Comparison of ENCODE assay signal across 8 cellular contexts in the genomic region with DNA sequence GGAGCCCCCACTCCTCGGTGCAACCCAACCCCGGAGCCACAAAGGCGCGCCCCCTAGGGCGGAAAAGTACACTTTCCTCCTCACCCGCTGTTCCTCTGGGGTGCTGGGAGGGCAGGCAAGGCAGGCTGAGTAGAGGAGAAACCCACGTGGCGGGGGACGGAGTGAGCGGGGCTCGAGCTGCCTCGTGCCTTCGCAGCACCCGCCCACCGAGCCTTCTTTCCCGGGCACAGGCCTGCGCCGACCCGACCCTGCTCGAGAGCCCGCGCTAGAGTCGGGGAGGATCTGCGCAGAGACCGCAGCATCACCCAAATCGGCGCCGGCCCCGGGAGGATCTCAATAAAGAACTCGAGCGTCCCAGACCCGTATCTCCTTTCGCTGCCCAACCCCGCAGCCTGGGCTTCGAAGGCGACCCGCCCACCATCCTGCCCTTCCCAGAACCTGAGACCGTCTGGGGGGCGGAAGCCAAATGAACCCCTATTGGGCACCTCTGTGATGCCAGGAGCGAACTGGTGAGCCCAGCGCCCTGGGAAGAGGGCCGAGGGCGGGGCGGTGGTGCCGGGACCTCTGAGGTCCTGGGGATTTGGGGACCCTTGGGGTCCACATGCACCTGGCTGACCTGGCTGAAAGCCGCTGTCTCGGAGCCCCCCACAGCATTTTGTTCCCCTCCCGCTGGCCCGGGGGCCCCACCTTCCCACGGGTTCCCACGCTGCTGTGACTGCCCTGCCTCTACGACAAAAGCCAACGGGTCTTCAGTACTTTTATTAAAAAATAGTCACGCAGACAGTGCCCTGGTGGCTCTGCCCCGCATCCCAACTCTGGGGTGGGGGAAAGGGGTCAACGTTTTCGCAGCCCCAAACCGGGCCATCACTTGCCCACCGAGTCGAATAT. TPM values are rescaled to one million over a fixed set of nuclear protein-coding genes. Genes with fewer than 3 reads are reported as not detected.
DNase-seq lines count a peak whose midpoint lies in the region; TF ChIP-seq lines count a peak whose summit lies in the region.
"Had no signal": no experiment of that assay in that cellular context is flagged by ENCODE, and none has a peak within 500 bp of the region (broad histone marks: within the 10 kb centered on the region; RNA-seq: fewer than 3 reads in every experiment).

No MANE protein-coding gene starts in this region.

- no peak for TF ChIP-seq CTCF in HEK293 (tag by site-specific recombination; IDR thresholded peaks at IDR 0.05)
- TF ChIP-seq CTCF in dorsolateral prefrontal cortex (IDR thresholded peaks at IDR 0.05 in 54 of 56, conservative IDR thresholded peaks at IDR 0.05 in 2 of 56; ENCODE audit: low read depth in 1 of 56, partially characterized antibody in 56 of 56), result no peak
- no peak for TF ChIP-seq CTCF in osteocyte (IDR thresholded peaks at IDR 0.05)
- no peak for TF ChIP-seq CTCF in prostate gland (IDR thresholded peaks at IDR 0.05)

- DNase-seq in activated CD4-positive, alpha-beta T cell treated with anti-CD3 and anti-CD28 coated beads, Interleukin-2, amount 50 U/mL, for 48 hours, result peak; percentile 38 to 49
- DNase-seq in germinal center (ENCODE audit: low spot score), result peak; percentile 37
- peak; percentile 33 for DNase-seq in stimulated activated CD4-positive, alpha-beta T cell treated with anti-CD3 and anti-CD28 coated beads, Interleukin-2, amount 100 ng/mL, for 4 hours (ENCODE audit: low read depth)
- no peak for DNase-seq in dorsolateral prefrontal cortex
- DNase-seq in osteocyte (ENCODE audit: extremely low spot score, unreplicated experiment), result no peak
- DNase-seq in prostate gland (ENCODE audit: low spot score), result no peak
- DNase-seq: central memory CD4-positive, alpha-beta T cell had no signal

- H3K4me3 ChIP-seq in HEK293 (ENCODE audit: low read depth, low read length), result no peak overlapping the region
- H3K4me3 ChIP-seq in dorsolateral prefrontal cortex, result peak overlapping the region in 11 of 59 donors; percentile 1 to 37 (median 11)
- H3K4me3 ChIP-seq in prostate gland, result no peak overlapping the region

- no peaks in the 10 kb centered on the region for H3K9me3 ChIP-seq in HEK293 (ENCODE audit: control insufficient read depth, insufficient read depth, low read depth, low read length)
- no peaks in the 10 kb centered on the region for H3K9me3 ChIP-seq in prostate gland

- no peak overlapping the region for H3K4me3 Mint-ChIP-seq in osteocyte (ENCODE audit: unreplicated experiment)

- no peak overlapping the region for H3K27ac Mint-ChIP-seq in osteocyte (ENCODE audit: unreplicated experiment)

- CTCF ChIA-PET in HEK293 (lab: Yijun Ruan, JAX), result no interaction called here

- H3K36me3 Mint-ChIP-seq in osteocyte (ENCODE audit: unreplicated experiment), result peaks cover 11% of the 10 kb centered on the region

- no peaks in the 10 kb centered on the region for H3K4me1 ChIP-seq in HEK293 (ENCODE audit: control insufficient read depth, insufficient read depth, low read length)
- peaks cover 10% of the 10 kb centered on the region for H3K4me1 ChIP-seq in prostate gland (replicated peaks)

- 6% methylated on average over 60 of the region's 60 CpGs for WGBS in prostate gland

- intact Hi-C loops in dorsolateral prefrontal cortex (cut with DNase I) (no loop called here), prostate gland (cut with DNase I) (no loop called here)

- peaks cover 0 to 24% of the 10 kb centered on the region in 2 experiments; a peak in 2 of 3 replicates for H3K36me3 ChIP-seq in HEK293 (ENCODE audit: control insufficient read depth in 2 of 2, insufficient read depth in 1 of 2, low read length in 2 of 2)
- peaks cover 0 to 6% of the 10 kb centered on the region in 2 donors for H3K36me3 ChIP-seq in prostate gland

- TF ChIP-seq POLR2A in prostate gland (IDR thresholded peaks at IDR 0.05), result no peak

- H3K27me3 ChIP-seq in dorsolateral prefrontal cortex (peaks cover 0 to 28% (median 3%) of the 10 kb centered on the region in 45 donors), prostate gland (replicated peaks; ENCODE audit: insufficient read depth) (peaks cover 3% of the 10 kb centered on the region)

- H3K27me3 Mint-ChIP-seq in osteocyte (ENCODE audit: unreplicated experiment), result peaks cover 6% of the 10 kb centered on the region

- H3K4me1 Mint-ChIP-seq in osteocyte (ENCODE audit: unreplicated experiment), result no peaks in the 10 kb centered on the region

- H3K9me3 Mint-ChIP-seq in osteocyte (ENCODE audit: unreplicated experiment), result no peaks in the 10 kb centered on the region

- POLR2A ChIA-PET in HEK293 (lab: Yijun Ruan, JAX), result no interaction called here

- no peak overlapping the region for H3K27ac ChIP-seq in HEK293 (ENCODE audit: extremely low read depth, low read depth, low read length)
- no peak overlapping the region for H3K27ac ChIP-seq in dorsolateral prefrontal cortex
- H3K27ac ChIP-seq in prostate gland, result no peak overlapping the region

TF ChIP-seq in HEK293, 187 proteins besides CTCF, POLR2A, EP300 and RAD21:
- TF ChIP-seq KLF10 (tag by site-specific recombination; IDR thresholded peaks at IDR 0.05), result no peak
- TF ChIP-seq ZBTB48 (tag by site-specific recombination; IDR thresholded peaks at IDR 0.05), result no peak
- no peak for TF ChIP-seq ZSCAN30 (tag by site-specific recombination; IDR thresholded peaks at IDR 0.05)
- TF ChIP-seq ZNF157 (tag by site-specific recombination; IDR thresholded peaks at IDR 0.05), result 0 out of 2 replicates have a peak, but pooled peaks have one; percentile 43

RNA-seq across cellular contexts. Expression of a gene that starts 1.3 kb away (rescaled TPM):
- total RNA-seq in dorsolateral prefrontal cortex, result 10 to 100 TPM in 45 of 120 experiments, 1 to 10 TPM in 75; 4.9 to 16.4 (median 9.2) TPM
- total RNA-seq in osteocyte, result 2.6 and 4.1 TPM in 2 replicates
- total RNA-seq in prostate gland, result 10 to 100 TPM in 1 of 2 donors, 1 to 10 TPM in 1; 4.2 to 11.2 TPM

RNA-seq across cellular contexts. Expression of a gene that starts 16.0 kb away (rescaled TPM):
- total RNA-seq in dorsolateral prefrontal cortex (100 to 1,000 TPM in 76 of 120 experiments, 10 to 100 TPM in 44; 78.1 to 133 (median 103) TPM), osteocyte (76.0 and 85.5 TPM in 2 replicates), prostate gland (10 to 100 TPM; 82.5 to 90.3 TPM)

RNA-seq across cellular contexts. Expression of a gene that starts 24.7 kb away (rescaled TPM):
- total RNA-seq in dorsolateral prefrontal cortex (10 to 100 TPM in 37 of 120 experiments, 1 to 10 TPM in 83; 2.6 to 27.6 (median 9.0) TPM), osteocyte (not detected in 2 replicates), prostate gland (10 to 100 TPM in 1 of 2 donors, 1 to 10 TPM in 1; 2.8 to 17.9 TPM)

RNA-seq across cellular contexts. Expression of a gene that starts 31.7 kb away (rescaled TPM):
- 10 to 100 TPM in 26 of 120 experiments, 1 to 10 TPM in 94; 2.2 to 19.1 (median 7.4) TPM for total RNA-seq in dorsolateral prefrontal cortex
- total RNA-seq in osteocyte, result not detected in 2 replicates
- 10 to 100 TPM in 1 of 2 donors, not detected in 1; 16.1 TPM for total RNA-seq in prostate gland

RNA-seq across cellular contexts. Expression of a gene that starts 44.1 kb away (rescaled TPM):
- 10 to 100 TPM; 11.0 to 97.2 (median 48.3) TPM for total RNA-seq in dorsolateral prefrontal cortex
- not detected in 2 replicates for total RNA-seq in osteocyte
- 100 to 1,000 TPM in 1 of 2 donors, not detected in 1; 102 TPM for total RNA-seq in prostate gland

Comparison
In these comparisons a context has a peak if more than half of its experiments do, and no peak if none do; other contexts are left out.
1. DNase-seq: peak in activated CD4-positive, alpha-beta T cell treated with anti-CD3 and anti-CD28 coated beads, Interleukin-2, amount 50 U/mL, for 48 hours (2 of 2), germinal center (single experiment) and stimulated activated CD4-positive, alpha-beta T cell treated with anti-CD3 and anti-CD28 coated beads, Interleukin-2, amount 100 ng/mL, for 4 hours (single experiment); none in dorsolateral prefrontal cortex (0 of 10), osteocyte (single experiment) and prostate gland (single experiment).